ENCODE assay signal across 15 cellular contexts in genomic region chr3:125351814-125352456, GRCh38. TPM values are rescaled to one million over a fixed set of nuclear protein-coding genes. Genes with fewer than 3 reads are reported as not detected.
A peak's percentile ranks its signal among the peaks of the same experiment; 100 is the strongest.
DNase-seq lines count a peak whose midpoint lies in the region; ATAC-seq and TF ChIP-seq lines count a peak whose summit lies in the region.
"Had no signal": no experiment of that assay in that cellular context is flagged by ENCODE, and none has a peak within 500 bp of the region (broad histone marks: within the 10 kb centered on the region; RNA-seq: fewer than 3 reads in every experiment).

No MANE protein-coding gene starts in this region.

- no peak for TF ChIP-seq POLR2A in breast epithelium (IDR thresholded peaks at IDR 0.05)

- H3K9ac ChIP-seq in SK-N-MC (ENCODE audit: insufficient read length), result no peak overlapping the region

- peak; percentile 15 for ATAC-seq in stimulated activated naive CD8-positive, alpha-beta T cell treated with anti-CD3 and anti-CD28 coated beads, Interleukin-15, amount 100 ng/mL, for 72 hours

- H3K36me3 ChIP-seq in breast epithelium (no peaks in the 10 kb centered on the region), SK-N-MC (ENCODE audit: insufficient read depth, low read length) (peaks cover 46% of the 10 kb centered on the region), H7 (replicated peaks; ENCODE audit: control insufficient read depth, insufficient read depth, low read length) (no peaks in the 10 kb centered on the region)
- H3K36me3 ChIP-seq: tibial nerve had no signal

- H3K27me3 ChIP-seq in breast epithelium, result no peaks in the 10 kb centered on the region
- no peaks in the 10 kb centered on the region for H3K27me3 ChIP-seq in H7 (ENCODE audit: control insufficient read depth, insufficient read depth, low read length)
- H3K27me3 ChIP-seq: SJSA1, tibial nerve had no signal

- H3K4me3 Mint-ChIP-seq in MCF 10A (ENCODE audit: unreplicated experiment), result no peak overlapping the region
- peak overlapping the region; percentile 18 to 58 for H3K4me3 Mint-ChIP-seq in stimulated activated naive CD8-positive, alpha-beta T cell treated with anti-CD3 and anti-CD28 coated beads, Interleukin-15, amount 100 ng/mL, for 72 hours
- H3K4me3 Mint-ChIP-seq: activated CD4-positive, alpha-beta T cell treated with anti-CD3 and anti-CD28 coated beads, Interleukin-2, amount 10 ng/mL, durations not matched to agents 24 days and 14 days; activated naive CD8-positive, alpha-beta T cell treated with anti-CD3 and anti-CD28 coated beads, Interleukin-2, amount 10 ng/mL, durations not matched to agents 7 days and 5 days had no signal

- no peaks in the 10 kb centered on the region for H3K9me3 Mint-ChIP-seq in MCF 10A (ENCODE audit: unreplicated experiment)
- H3K9me3 Mint-ChIP-seq in stimulated activated naive CD8-positive, alpha-beta T cell treated with anti-CD3 and anti-CD28 coated beads, Interleukin-15, amount 100 ng/mL, for 72 hours, result no peaks in the 10 kb centered on the region
- H3K9me3 Mint-ChIP-seq: activated CD4-positive, alpha-beta T cell treated with anti-CD3 and anti-CD28 coated beads, Interleukin-2, amount 10 ng/mL, durations not matched to agents 24 days and 14 days had no signal

- no TSS peak for BruUV-seq in MCF 10A (replicated peaks; lab: Mats Ljungman, UMichigan)

- H3K27ac ChIP-seq in breast epithelium, result no peak overlapping the region
- peak overlapping the region; percentile 6 for H3K27ac ChIP-seq in SK-N-MC
- H3K27ac ChIP-seq: SJSA1, tibial nerve had no signal

- peaks cover 32% of the 10 kb centered on the region for H3K4me1 Mint-ChIP-seq in MCF 10A (ENCODE audit: insufficient read depth, unreplicated experiment)
- peaks cover 65% of the 10 kb centered on the region for H3K4me1 Mint-ChIP-seq in stimulated activated naive CD8-positive, alpha-beta T cell treated with anti-CD3 and anti-CD28 coated beads, Interleukin-15, amount 100 ng/mL, for 72 hours

- POLR2A ChIA-PET in MCF 10A (lab: Yijun Ruan, JAX), result interaction anchor here (0.9 kb wide), 1 partner anchor 456 kb away, joined by 3 read pairs; no protein-coding TSS in a partner anchor

- H3K4me3 ChIP-seq in breast epithelium, result no peak overlapping the region
- no peak overlapping the region for H3K4me3 ChIP-seq in SK-N-MC
- H3K4me3 ChIP-seq in H7 (ENCODE audit: insufficient read depth, low read depth, low read length), result no peak overlapping the region
- H3K4me3 ChIP-seq: SJSA1, tibial nerve had no signal

- peaks cover 0 to 4% of the 10 kb centered on the region in 2 donors for H3K4me1 ChIP-seq in breast epithelium

- CTCF ChIA-PET in MCF 10A (lab: Yijun Ruan, JAX), result no interaction called here

- intact Hi-C loops in MCF 10A (cut with micrococcal nuclease), result no loop called here
- intact Hi-C loops in breast epithelium (cut with DNase I; ENCODE audit: low total_unique reads), result no loop called here

- peaks cover 12% of the 10 kb centered on the region for H3K36me3 Mint-ChIP-seq in MCF 10A (ENCODE audit: insufficient read depth, unreplicated experiment)

- TF ChIP-seq CTCF in MCF 10A (IDR thresholded peaks at IDR 0.05; ENCODE audit: unreplicated experiment), result no peak
- no peak for TF ChIP-seq CTCF in breast epithelium (IDR thresholded peaks at IDR 0.05)

- H3K27ac Mint-ChIP-seq in MCF 10A (ENCODE audit: low read depth, unreplicated experiment), result peak overlapping the region; percentile 39
- peak overlapping the region in 1 of 2 donors; percentile 84 for H3K27ac Mint-ChIP-seq in stimulated activated naive CD8-positive, alpha-beta T cell treated with anti-CD3 and anti-CD28 coated beads, Interleukin-15, amount 100 ng/mL, for 72 hours
- H3K27ac Mint-ChIP-seq: activated CD4-positive, alpha-beta T cell treated with anti-CD3 and anti-CD28 coated beads, Interleukin-2, amount 10 ng/mL, durations not matched to agents 24 days and 14 days; activated naive CD8-positive, alpha-beta T cell treated with anti-CD3 and anti-CD28 coated beads, Interleukin-2, amount 10 ng/mL, durations not matched to agents 7 days and 5 days had no signal

- H3K9me3 ChIP-seq in breast epithelium (no peaks in the 10 kb centered on the region), SK-N-MC (ENCODE audit: low read depth, low read length) (peaks cover 3% of the 10 kb centered on the region; the same call in 1 of the 2 replicates)
- H3K9me3 ChIP-seq: SJSA1 had no signal

- no peak for DNase-seq in MCF 10A (ENCODE audit: unreplicated experiment)
- no peak for DNase-seq in breast epithelium (ENCODE audit: low spot score in 2 of 2)
- no peak for DNase-seq in SK-N-MC (ENCODE audit: low read depth, low spot score)
- peak; percentile 69 for DNase-seq in fibroblast of peridontal ligament (ENCODE audit: extremely low read depth)
- no peak for DNase-seq in stimulated activated naive CD8-positive, alpha-beta T cell treated with anti-CD3 and anti-CD28 coated beads, Interleukin-15, amount 100 ng/mL, for 72 hours
- no peak for DNase-seq in cerebellar cortex (ENCODE audit: low spot score)
- no peak for DNase-seq in H7
- no peak for DNase-seq in pons (ENCODE audit: low spot score)
- DNase-seq: activated CD4-positive, alpha-beta T cell treated with anti-CD3 and anti-CD28 coated beads, Interleukin-2, amount 10 ng/mL, durations not matched to agents 24 days and 14 days; activated naive CD8-positive, alpha-beta T cell treated with anti-CD3 and anti-CD28 coated beads, Interleukin-2, amount 10 ng/mL, durations not matched to agents 7 days and 5 days; effector CD4-positive, alpha-beta T cell; GDM1; NCI-H510A had no signal

- no peaks in the 10 kb centered on the region for H3K27me3 Mint-ChIP-seq in MCF 10A (ENCODE audit: insufficient read depth, unreplicated experiment)
- no peaks in the 10 kb centered on the region for H3K27me3 Mint-ChIP-seq in stimulated activated naive CD8-positive, alpha-beta T cell treated with anti-CD3 and anti-CD28 coated beads, Interleukin-15, amount 100 ng/mL, for 72 hours
- H3K27me3 Mint-ChIP-seq: activated CD4-positive, alpha-beta T cell treated with anti-CD3 and anti-CD28 coated beads, Interleukin-2, amount 10 ng/mL, durations not matched to agents 24 days and 14 days; activated naive CD8-positive, alpha-beta T cell treated with anti-CD3 and anti-CD28 coated beads, Interleukin-2, amount 10 ng/mL, durations not matched to agents 7 days and 5 days had no signal

RNA-seq across cellular contexts. Expression of gene ZNF148, which starts 23.2 kb away (rescaled TPM):
- total RNA-seq in MCF 10A (2022) (35.2 and 37.2 TPM in 2 replicates), breast epithelium (10 to 100 TPM; 29.8 to 47.7 (median 31.8) TPM)
- 9.7 and 14.3 TPM in 2 replicates for total RNA-seq in H7 (2014; rRNA removed; shearing (Covaris generic))
